In genomic region chr7:21543528-21544302, GRCh38 we compare ENCODE assay signal across 8 cellular contexts. TPM values are rescaled to one million over a fixed set of nuclear protein-coding genes. Genes with fewer than 3 reads are reported as not detected.
DNase-seq lines count a peak whose midpoint lies in the region; ATAC-seq and TF ChIP-seq lines count a peak whose summit lies in the region.

No MANE protein-coding gene starts in this region.

- no peaks in the 10 kb centered on the region for H3K9me3 ChIP-seq in hepatocyte (ENCODE audit: low read depth)

- H3K27ac ChIP-seq in hepatocyte: no peak overlapping the region

- peak overlapping the region; percentile 99 for H3K4me2 ChIP-seq in hepatocyte

- in situ Hi-C loops in ACHN (cut with HindIII; ENCODE audit: low pct_ligation_motif_present, low pct_unique_long_range_greater_than_20kb, low sequenced_read_pairs): no loop called here

- whole genome bisulfite sequencing in hepatocyte (ENCODE audit: low lambda C conversion rate, missing lambda C conversion rate): 13% methylated on average over 31 of the region's 31 CpGs

- ATAC-seq in stimulated activated naive B cell treated with anti-CD40 and anti-IgM and Interleukin-4, amounts not matched to agents 10 μg/mL and 1 μg/mL and 100 μg/mL, for 72 hours (replicated peaks): peak; percentile 29 to 43
- ATAC-seq in left colon (no peak), GM18870 (IDR thresholded peaks at IDR 0.05; ENCODE audit: unreplicated experiment) (no peak)

- intact Hi-C loops in activated CD4-positive, alpha-beta memory T cell treated with anti-CD3 and anti-CD28 coated beads for 36 hours (cut with micrococcal nuclease): loop anchor here (5.0 kb wide), 1 partner anchor 751 kb away; no protein-coding TSS in a partner anchor
- intact Hi-C loops in left colon (cut with DNase I, micrococcal nuclease): no loop called here

- no peaks in the 10 kb centered on the region for H3K36me3 Mint-ChIP-seq in activated CD4-positive, alpha-beta memory T cell treated with anti-CD3 and anti-CD28 coated beads for 36 hours
- H3K36me3 Mint-ChIP-seq in stimulated activated naive B cell treated with anti-CD40 and anti-IgM and Interleukin-4, amounts not matched to agents 10 μg/mL and 1 μg/mL and 100 μg/mL, for 72 hours: no peaks in the 10 kb centered on the region

- peak overlapping the region; percentile 28 for H3K4me3 ChIP-seq in hepatocyte

- H3K27me3 Mint-ChIP-seq in activated CD4-positive, alpha-beta memory T cell treated with anti-CD3 and anti-CD28 coated beads for 36 hours: peaks cover 60% of the 10 kb centered on the region
- H3K27me3 Mint-ChIP-seq in stimulated activated naive B cell treated with anti-CD40 and anti-IgM and Interleukin-4, amounts not matched to agents 10 μg/mL and 1 μg/mL and 100 μg/mL, for 72 hours: peaks cover 37 to 42% of the 10 kb centered on the region in 2 donors

- H3K9me3 Mint-ChIP-seq in activated CD4-positive, alpha-beta memory T cell treated with anti-CD3 and anti-CD28 coated beads for 36 hours: no peaks in the 10 kb centered on the region
- no peaks in the 10 kb centered on the region for H3K9me3 Mint-ChIP-seq in stimulated activated naive B cell treated with anti-CD40 and anti-IgM and Interleukin-4, amounts not matched to agents 10 μg/mL and 1 μg/mL and 100 μg/mL, for 72 hours

- peak overlapping the region; percentile 61 for H2AFZ ChIP-seq in hepatocyte

- POLR2A ChIA-PET in HEK293T (lab: Yijun Ruan, JAX): no interaction called here
- POLR2A ChIA-PET in activated CD4-positive, alpha-beta memory T cell treated with anti-CD3 and anti-CD28 coated beads for 36 hours (lab: Charles Lee): no interaction called here

- peak overlapping the region; percentile 63 for H3K4me3 Mint-ChIP-seq in activated CD4-positive, alpha-beta memory T cell treated with anti-CD3 and anti-CD28 coated beads for 36 hours
- peak overlapping the region; percentile 80 to 84 for H3K4me3 Mint-ChIP-seq in stimulated activated naive B cell treated with anti-CD40 and anti-IgM and Interleukin-4, amounts not matched to agents 10 μg/mL and 1 μg/mL and 100 μg/mL, for 72 hours

- H3K27me3 ChIP-seq in hepatocyte: peaks cover 72% of the 10 kb centered on the region

- H4K20me1 ChIP-seq in hepatocyte (ENCODE audit: insufficient read depth, poor library complexity, severe bottlenecking): no peaks in the 10 kb centered on the region

- H3K4me1 Mint-ChIP-seq in activated CD4-positive, alpha-beta memory T cell treated with anti-CD3 and anti-CD28 coated beads for 36 hours (ENCODE audit: low read depth): peaks cover 6% of the 10 kb centered on the region
- H3K4me1 Mint-ChIP-seq in stimulated activated naive B cell treated with anti-CD40 and anti-IgM and Interleukin-4, amounts not matched to agents 10 μg/mL and 1 μg/mL and 100 μg/mL, for 72 hours: peaks cover 8 to 12% of the 10 kb centered on the region in 2 donors

- H3K4me1 ChIP-seq in hepatocyte (ENCODE audit: insufficient read depth): peaks cover 10% of the 10 kb centered on the region

- no peak overlapping the region for H3K27ac Mint-ChIP-seq in activated CD4-positive, alpha-beta memory T cell treated with anti-CD3 and anti-CD28 coated beads for 36 hours
- H3K27ac Mint-ChIP-seq in stimulated activated naive B cell treated with anti-CD40 and anti-IgM and Interleukin-4, amounts not matched to agents 10 μg/mL and 1 μg/mL and 100 μg/mL, for 72 hours: no peak overlapping the region

- no peaks in the 10 kb centered on the region for H3K79me2 ChIP-seq in hepatocyte

- H3K36me3 ChIP-seq in hepatocyte (replicated peaks; ENCODE audit: insufficient read depth, low read depth): no peaks in the 10 kb centered on the region

- peak; percentile 25 for DNase-seq in ACHN
- peak; percentile 34 for DNase-seq in HEK293T (ENCODE audit: extremely low spot score)
- DNase-seq in activated CD4-positive, alpha-beta memory T cell treated with anti-CD3 and anti-CD28 coated beads for 36 hours: no peak
- peak; percentile 8 for DNase-seq in hepatocyte (ENCODE audit: low spot score)
- DNase-seq in stimulated activated naive B cell treated with anti-CD40 and anti-IgM and Interleukin-4, amounts not matched to agents 10 μg/mL and 1 μg/mL and 100 μg/mL, for 72 hours: no peak
- no peak for DNase-seq in putamen (ENCODE audit: low spot score)
- no peak for DNase-seq in left colon

- no peak for TF ChIP-seq CTCF in hepatocyte (IDR thresholded peaks at IDR 0.05; ENCODE audit: poor library complexity)

- CTCF ChIA-PET in HEK293T (lab: Yijun Ruan, JAX): interaction anchor here (0.6 kb wide), 1 partner anchor 331 kb away, joined by 3 read pairs; no protein-coding TSS in a partner anchor
- CTCF ChIA-PET in activated CD4-positive, alpha-beta memory T cell treated with anti-CD3 and anti-CD28 coated beads for 36 hours (lab: Charles Lee): interaction anchor here (0.8 kb wide), 1 partner anchor 288 kb away, joined by 3 read pairs; no protein-coding TSS in a partner anchor

- H3K9me2 ChIP-seq in hepatocyte (replicated peaks; ENCODE audit: insufficient read depth): no peaks in the 10 kb centered on the region

TF ChIP-seq in HEK293T, 16 proteins besides CTCF, POLR2A, EP300 and RAD21:
- TF ChIP-seq LEF1 (IDR thresholded peaks at IDR 0.05; ENCODE audit: borderline replicate concordance) (no peak), L3MBTL2 (conservative IDR thresholded peaks at IDR 0.05) (peak; percentile 65)
TF ChIP-seq in HEK293T: peak in this region for 1.

RNA-seq across cellular contexts. Expression of gene DNAH11, which starts 0.9 kb away (rescaled TPM):
- total RNA-seq in activated CD4-positive, alpha-beta memory T cell treated with anti-CD3 and anti-CD28 coated beads for 36 hours: under 1 TPM; 0.31 to 0.61 TPM
- total RNA-seq in hepatocyte (0.43 and 2.0 TPM in 2 replicates), left colon (under 1 TPM; 0.15 to 0.73 TPM)
- 0.38 and 1.3 TPM in 2 replicates for polyA plus RNA-seq in hepatocyte

Comparison
In these comparisons a context has a peak if more than half of its experiments do, and no peak if none do; other contexts are left out.
1. DNase-seq: peak in ACHN (single experiment), HEK293T (single experiment) and hepatocyte (single experiment); none in activated CD4-positive, alpha-beta memory T cell treated with anti-CD3 and anti-CD28 coated beads for 36 hours (single experiment), stimulated activated naive B cell treated with anti-CD40 and anti-IgM and Interleukin-4, amounts not matched to agents 10 μg/mL and 1 μg/mL and 100 μg/mL, for 72 hours (single experiment), putamen (single experiment) and left colon (0 of 2).
2. ATAC-seq: peak in stimulated activated naive B cell treated with anti-CD40 and anti-IgM and Interleukin-4, amounts not matched to agents 10 μg/mL and 1 μg/mL and 100 μg/mL, for 72 hours (2 of 2); none in left colon (single experiment) and GM18870 (single experiment).